In the genomic region with DNA sequence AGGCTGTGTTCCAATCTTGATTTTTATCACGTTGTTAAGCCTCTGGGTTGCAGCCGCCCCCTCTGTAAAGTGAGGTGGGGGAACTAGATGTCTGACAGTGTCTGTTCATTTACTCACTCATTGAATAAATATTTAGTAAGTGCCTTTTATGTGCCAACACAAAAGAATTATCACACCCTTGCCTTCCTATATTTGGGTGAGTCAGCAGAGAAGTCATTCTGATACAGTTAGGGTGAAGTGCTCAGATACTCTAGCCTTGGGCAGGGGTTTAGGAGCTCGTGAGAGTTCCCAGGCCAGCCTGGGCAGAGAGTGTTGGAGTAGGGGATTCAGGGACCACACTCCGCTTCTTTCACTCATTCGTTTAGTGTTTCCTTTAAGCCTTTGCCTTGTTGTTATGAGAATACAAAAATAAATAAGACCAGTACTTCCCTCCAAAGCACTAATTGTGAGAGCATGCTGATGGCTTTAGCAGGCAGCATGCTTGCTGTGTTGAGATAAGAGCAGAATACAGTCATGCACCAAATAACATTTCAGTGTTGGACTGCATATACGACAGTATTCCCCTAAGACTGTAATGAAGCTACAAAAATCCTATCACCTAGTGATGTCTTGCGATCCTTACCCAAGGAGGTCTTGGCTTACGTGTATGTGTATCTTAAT, we compare ENCODE assay signal across 11 cellular contexts.
DNase-seq lines count a peak whose midpoint lies in the region; TF ChIP-seq lines count a peak whose summit lies in the region.
"Had no signal": no experiment of that assay in that cellular context is flagged by ENCODE, and none has a peak within 500 bp of the region (broad histone marks: within the 10 kb centered on the region; RNA-seq: fewer than 3 reads in every experiment).

No MANE protein-coding gene starts in this region.

- H3K9me3 ChIP-seq in neutrophil: no peaks in the 10 kb centered on the region
- H3K9me3 ChIP-seq: tibial nerve had no signal

- no peaks in the 10 kb centered on the region for H3K27me3 ChIP-seq in neutrophil
- H3K27me3 ChIP-seq: neural progenitor cell, tibial nerve had no signal

- peaks cover 11 to 14% of the 10 kb centered on the region in 2 experiments for H3K4me1 ChIP-seq in neutrophil (ENCODE audit: control insufficient read depth in 1 of 2, insufficient read depth in 1 of 2, low read depth in 1 of 2, low read length in 1 of 2)

- H3K36me3 ChIP-seq in neutrophil: no peaks in the 10 kb centered on the region
- H3K36me3 ChIP-seq: neural progenitor cell had no signal

- H3K27ac ChIP-seq in neutrophil: peak overlapping the region; percentile 65
- H3K27ac ChIP-seq: neural progenitor cell, tibial nerve had no signal

- no peak overlapping the region for H3K4me3 ChIP-seq in cardiac fibroblast (replicated peaks in 1 of 2; ENCODE audit: low read depth in 2 of 2, low read length in 2 of 2)
- H3K4me3 ChIP-seq in neutrophil (ENCODE audit: low read depth in 1 of 2, low read length in 1 of 2): no peak overlapping the region
- H3K4me3 ChIP-seq: neural progenitor cell, tibial nerve had no signal

- DNase-seq in DMS53 (lab: John Stamatoyannopoulos, UW) (peak; percentile 62), DMS53 treated with DMSO at 0.1 percent for 48 hours (lab: John Stamatoyannopoulos, UW; ENCODE audit: unreplicated experiment) (no peak), OCI-M1 (lab: John Stamatoyannopoulos, UW) (peak; percentile 80), cardiac fibroblast (ENCODE audit: low read depth in 2 of 2) (peak; percentile 36 to 56), NAMALWA (ENCODE audit: low spot score) (no peak), cerebellum (ENCODE audit: low spot score) (no peak), NCI-H2029 treated with DMSO at 0.1 percent for 48 hours (lab: John Stamatoyannopoulos, UW) (no peak)
- DNase-seq: NCI-H2171 treated with DMSO at 0.1 percent for 48 hours had no signal

- TF ChIP-seq CTCF in cardiac fibroblast (IDR thresholded peaks at IDR 0.05; ENCODE audit: low read depth, low read length) (no peak), neutrophil (IDR thresholded peaks at IDR 0.05) (no peak)

Comparison
In these comparisons a context has a peak if more than half of its experiments do, and no peak if none do; other contexts are left out.
1. DNase-seq: peak in DMS53 (single experiment), OCI-M1 (single experiment) and cardiac fibroblast (2 of 2); none in DMS53 treated with DMSO at 0.1 percent for 48 hours (single experiment), NAMALWA (single experiment), cerebellum (single experiment) and NCI-H2029 treated with DMSO at 0.1 percent for 48 hours (single experiment).